Comparison of ENCODE assay signal across 1 cellular context in genomic region chr1:219299420-219299819, GRCh38.
TF ChIP-seq lines count a peak whose summit lies in the region.

No MANE protein-coding gene starts in this region.

TF ChIP-seq in endothelial cell of umbilical vein, 7 proteins besides CTCF, POLR2A, EP300 and RAD21 (continued from another document):
- no peak for TF ChIP-seq JUN (IDR thresholded peaks at IDR 0.05; ENCODE audit: borderline replicate concordance, insufficient read depth, insufficient read length, low read depth)
- TF ChIP-seq EZH2 (IDR thresholded peaks at IDR 0.05; ENCODE audit: borderline replicate concordance, low read depth, low read length, severe bottlenecking): no peak
- TF ChIP-seq MYC (IDR thresholded peaks at IDR 0.05; ENCODE audit: low read depth, low read length): no peak
